ENCODE assay signal across 10 cellular contexts in the genomic region with DNA sequence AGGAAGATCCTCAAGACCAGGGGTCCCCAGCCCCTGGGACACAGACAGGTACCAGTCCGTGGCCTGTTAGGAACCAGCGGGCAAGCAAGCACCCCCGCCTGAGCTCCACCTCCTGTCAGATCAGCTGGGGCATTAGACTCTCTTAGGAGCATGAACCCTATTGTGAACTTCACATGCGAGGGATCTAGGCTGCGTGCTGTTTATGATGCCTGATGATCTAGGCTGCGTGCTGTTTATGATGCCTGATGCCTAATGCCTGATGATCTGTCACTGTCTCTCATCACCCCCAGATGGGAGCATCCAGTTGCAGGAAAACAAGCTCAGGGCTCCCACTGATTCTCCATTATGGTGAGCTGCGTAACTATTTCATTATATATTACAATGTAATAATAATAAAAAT. TPM values are rescaled to one million over a fixed set of nuclear protein-coding genes. Genes with fewer than 3 reads are reported as not detected.
"Had no signal": no experiment of that assay in that cellular context is flagged by ENCODE, and none has a peak within 500 bp of the region (broad histone marks: within the 10 kb centered on the region; RNA-seq: fewer than 3 reads in every experiment).

No MANE protein-coding gene starts in this region.

- H3K4me3 ChIP-seq: GM23248, HAP-1, K562 had no signal

- H3K36me3 ChIP-seq: HAP-1 had no signal

- H3K9me3 ChIP-seq: HAP-1 had no signal

- DNase-seq: GM23248, GOT3, KG1 had no signal

- H3K27ac ChIP-seq: GM23248, HL-60 had no signal

- H3K9ac ChIP-seq: GM23248 had no signal

- ATAC-seq: HCT116, HepG2, K562 had no signal

RNA-seq across cellular contexts. Expression of a gene that starts 3.6 kb away (rescaled TPM):
- total RNA-seq: GM23248, HepG2, HT1080 had no signal
- polyA plus RNA-seq: GM23248, HepG2 had no signal

RNA-seq across cellular contexts. Expression of a gene that starts 11.1 kb away (rescaled TPM):
- total RNA-seq: H4, HepG2, HT1080 had no signal
- polyA plus RNA-seq: GM23248 had no signal

RNA-seq across cellular contexts. Expression of a gene that starts 34.6 kb away (rescaled TPM):
- total RNA-seq: HepG2 had no signal
- polyA plus RNA-seq: HepG2 had no signal
